ENCODE assay signal across 9 cellular contexts in the genomic region with DNA sequence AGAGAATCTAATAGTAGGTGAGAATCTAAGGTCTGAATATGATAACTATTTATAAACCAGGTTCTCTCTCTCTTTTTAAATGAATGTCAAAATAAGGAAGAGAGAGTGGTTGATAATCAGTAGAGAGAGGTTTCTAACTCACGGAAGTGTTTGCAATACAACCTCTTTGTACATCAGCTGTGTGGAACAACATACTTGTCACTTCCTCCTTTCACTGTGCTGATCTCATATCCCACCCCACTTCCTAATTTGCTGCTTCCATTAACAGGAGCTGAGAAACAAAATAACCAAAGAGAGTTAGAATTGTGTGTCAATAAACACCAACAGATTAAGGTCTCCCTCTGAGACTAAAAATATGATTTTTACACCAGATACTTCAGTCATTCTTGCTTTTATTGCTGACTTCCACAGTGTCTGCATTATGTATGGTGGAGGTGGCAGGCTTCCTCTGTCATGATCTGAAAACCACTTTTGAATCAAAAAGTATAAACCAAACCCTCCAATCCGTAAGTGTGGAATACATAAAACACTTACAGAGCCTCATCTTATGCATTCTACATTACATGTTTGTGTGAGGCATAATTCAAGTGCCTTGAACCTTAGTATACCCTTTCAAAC. TPM values are rescaled to one million over a fixed set of nuclear protein-coding genes. Genes with fewer than 3 reads are reported as not detected.
DNase-seq lines count a peak whose midpoint lies in the region; ATAC-seq and TF ChIP-seq lines count a peak whose summit lies in the region.
"Had no signal": no experiment of that assay in that cellular context is flagged by ENCODE, and none has a peak within 500 bp of the region (broad histone marks: within the 10 kb centered on the region; RNA-seq: fewer than 3 reads in every experiment).

No MANE protein-coding gene starts in this region.

- H3K27me3 ChIP-seq in heart right ventricle: no peaks in the 10 kb centered on the region
- H3K27me3 ChIP-seq: cardiac muscle cell had no signal

- ATAC-seq in GM18517 (IDR thresholded peaks at IDR 0.05; ENCODE audit: unreplicated experiment) (peak; percentile 92), HG02588 (IDR thresholded peaks at IDR 0.05; ENCODE audit: unreplicated experiment) (peak; percentile 87), heart right ventricle (peak in 7 of 8 donors; percentile 66 to 82 (median 70))

- intact Hi-C loops in heart right ventricle (cut with DNase I): no loop called here

- peak; percentile 93 for DNase-seq in NOMO-1 treated with DMSO at 0.1 percent for 48 hours (lab: John Stamatoyannopoulos, UW; ENCODE audit: unreplicated experiment)
- DNase-seq in heart right ventricle: no peak
- no peak for DNase-seq in NCI-H146 treated with DMSO at 0.1 percent for 48 hours (lab: John Stamatoyannopoulos, UW; ENCODE audit: unreplicated experiment)
- no peak for DNase-seq in NCI-H1105 (lab: John Stamatoyannopoulos, UW)
- DNase-seq in AG20443 (ENCODE audit: low spot score): no peak
- no peak for DNase-seq in GM19240 (ENCODE audit: insufficient read length, low spot score)

- H3K9me3 ChIP-seq in heart right ventricle: no peaks in the 10 kb centered on the region

- 42 to 52% methylated on average over 2 of the region's 2 CpGs for WGBS in heart right ventricle, 2 donors

- H3K4me3 ChIP-seq in heart right ventricle: peak overlapping the region in 1 of 10 donors; percentile 6
- H3K4me3 ChIP-seq: cardiac muscle cell had no signal

- H3K36me3 ChIP-seq in heart right ventricle: peaks cover 0 to 3% (median 0%) of the 10 kb centered on the region in 9 donors

- H3K27ac ChIP-seq in heart right ventricle: peak overlapping the region in 6 of 10 donors; percentile 6 to 90 (median 26)
- H3K27ac ChIP-seq: cardiac muscle cell had no signal

- no peak for TF ChIP-seq CTCF in heart right ventricle (IDR thresholded peaks at IDR 0.05)

- peaks cover 0 to 79% (median 60%) of the 10 kb centered on the region in 9 donors for H3K4me1 ChIP-seq in heart right ventricle

RNA-seq across cellular contexts. Expression of gene CACUL1, which starts 25.0 kb away (rescaled TPM):
- 10 to 100 TPM; 19.5 to 32.6 (median 25.2) TPM for total RNA-seq in heart right ventricle
- 1 to 10 TPM; 4.9 to 7.3 TPM for polyA plus RNA-seq in heart right ventricle
